In genomic region chr10:17023386-17024298, GRCh38 we compare ENCODE assay signal across 8 cellular contexts.
DNase-seq lines count a peak whose midpoint lies in the region; ATAC-seq and TF ChIP-seq lines count a peak whose summit lies in the region.

No MANE protein-coding gene starts in this region.

- TF ChIP-seq CTCF in CD8-positive, alpha-beta T cell (IDR thresholded peaks at IDR 0.05) = no peak
- TF ChIP-seq CTCF in coronary artery (IDR thresholded peaks at IDR 0.05) (no peak), dorsolateral prefrontal cortex (IDR thresholded peaks at IDR 0.05 in 54 of 56, conservative IDR thresholded peaks at IDR 0.05 in 2 of 56; ENCODE audit: low read depth in 1 of 56, partially characterized antibody in 56 of 56) (no peak)

- CTCF ChIA-PET in CD8-positive, alpha-beta T cell (lab: Charles Lee) = interaction anchor here (0.9 kb wide), 1 partner anchor 206 kb away, joined by 3 read pairs; no protein-coding TSS in a partner anchor

- peak overlapping the region; percentile 44 for H3K4me3 ChIP-seq in CD8-positive, alpha-beta T cell (ENCODE audit: low read depth, low read length)
- H3K4me3 ChIP-seq in coronary artery (peak overlapping the region; percentile 35), mesodermal cell (ENCODE audit: extremely low read depth, insufficient read depth, low read length, poor library complexity, severe bottlenecking) (no peak overlapping the region), dorsolateral prefrontal cortex (no peak overlapping the region)

- H3K27ac Mint-ChIP-seq in CD8-positive, alpha-beta T cell = peak overlapping the region; percentile 95
- peak overlapping the region; percentile 51 for H3K27ac Mint-ChIP-seq in stimulated activated naive B cell treated with anti-CD40 and anti-IgM and Interleukin-4, amounts not matched to agents 10 μg/mL and 1 μg/mL and 100 μg/mL, for 72 hours

- peak overlapping the region; percentile 53 for H3K4me3 Mint-ChIP-seq in CD8-positive, alpha-beta T cell
- peak overlapping the region; percentile 31 to 45 for H3K4me3 Mint-ChIP-seq in stimulated activated naive B cell treated with anti-CD40 and anti-IgM and Interleukin-4, amounts not matched to agents 10 μg/mL and 1 μg/mL and 100 μg/mL, for 72 hours

- peaks cover 3% of the 10 kb centered on the region for H3K36me3 Mint-ChIP-seq in CD8-positive, alpha-beta T cell
- peaks cover 6 to 10% of the 10 kb centered on the region in 2 donors for H3K36me3 Mint-ChIP-seq in stimulated activated naive B cell treated with anti-CD40 and anti-IgM and Interleukin-4, amounts not matched to agents 10 μg/mL and 1 μg/mL and 100 μg/mL, for 72 hours

- in situ Hi-C loops in KBM-7 (cut with MboI; ENCODE audit: low pct_unique_long_range_greater_than_20kb, low sequenced_read_pairs) = no loop called here

- 0 to 30% methylated on average over 2 to 8 of the region's 13 CpGs for WGBS in mesodermal cell (ENCODE audit: insufficient coverage in 2 of 2), 2 experiments

- intact Hi-C loops in CD8-positive, alpha-beta T cell (cut with DNase I, micrococcal nuclease) = loop anchor here (1.0 to 10.0 kb wide), 4 partner anchors 20 to 621 kb away; partner anchors contain the start of genes STAM (in 1 of the 2) and VIM (in 1 of the 2)
- intact Hi-C loops in dorsolateral prefrontal cortex (cut with DNase I) = no loop called here

- H3K9me3 Mint-ChIP-seq in CD8-positive, alpha-beta T cell = no peaks in the 10 kb centered on the region
- H3K9me3 Mint-ChIP-seq in stimulated activated naive B cell treated with anti-CD40 and anti-IgM and Interleukin-4, amounts not matched to agents 10 μg/mL and 1 μg/mL and 100 μg/mL, for 72 hours = peaks cover 6 to 7% of the 10 kb centered on the region in 2 donors

- H3K4me1 ChIP-seq in CD8-positive, alpha-beta T cell (ENCODE audit: insufficient read depth, low read length) = peaks cover 68% of the 10 kb centered on the region
- H3K4me1 ChIP-seq in mesodermal cell (ENCODE audit: control insufficient read depth, insufficient read depth, low read length, poor library complexity, severe bottlenecking) = peaks cover 61% of the 10 kb centered on the region

- peak; percentile 67 for ATAC-seq in CD8-positive, alpha-beta T cell
- peak; percentile 95 for ATAC-seq in GM21576 (IDR thresholded peaks at IDR 0.05; ENCODE audit: unreplicated experiment)
- ATAC-seq in stimulated activated naive B cell treated with anti-CD40 and anti-IgM and Interleukin-4, amounts not matched to agents 10 μg/mL and 1 μg/mL and 100 μg/mL, for 72 hours (replicated peaks) = peak; percentile 92 to 93

- H3K4me1 Mint-ChIP-seq in CD8-positive, alpha-beta T cell (ENCODE audit: low read depth) = peaks cover 65% of the 10 kb centered on the region
- peaks cover 17 to 35% of the 10 kb centered on the region in 2 donors for H3K4me1 Mint-ChIP-seq in stimulated activated naive B cell treated with anti-CD40 and anti-IgM and Interleukin-4, amounts not matched to agents 10 μg/mL and 1 μg/mL and 100 μg/mL, for 72 hours

- no peaks in the 10 kb centered on the region for H3K9me3 ChIP-seq in CD8-positive, alpha-beta T cell (ENCODE audit: low read length)
- H3K9me3 ChIP-seq in mesodermal cell (ENCODE audit: control insufficient read depth, low read length) = peaks cover 11% of the 10 kb centered on the region

- DNase-seq in CD8-positive, alpha-beta T cell = peak; percentile 48 to 88 (median 70)
- peak; percentile 91 for DNase-seq in KBM-7
- peak; percentile 65 for DNase-seq in activated CD4-positive, alpha-beta T cell treated with anti-CD3 and anti-CD28 coated beads for 1 hour
- DNase-seq in coronary artery (ENCODE audit: low spot score) = no peak
- peak; percentile 71 for DNase-seq in stimulated activated naive B cell treated with anti-CD40 and anti-IgM and Interleukin-4, amounts not matched to agents 10 μg/mL and 1 μg/mL and 100 μg/mL, for 72 hours
- no peak for DNase-seq in dorsolateral prefrontal cortex

- H3K36me3 ChIP-seq in CD8-positive, alpha-beta T cell (ENCODE audit: insufficient read depth, low read length) = no peaks in the 10 kb centered on the region
- peaks cover 5% of the 10 kb centered on the region for H3K36me3 ChIP-seq in mesodermal cell (ENCODE audit: control insufficient read depth, insufficient read depth, low read length)

- no peaks in the 10 kb centered on the region for H3K27me3 ChIP-seq in CD8-positive, alpha-beta T cell (ENCODE audit: insufficient read depth, low read length)
- no peaks in the 10 kb centered on the region for H3K27me3 ChIP-seq in dorsolateral prefrontal cortex

- POLR2A ChIA-PET in CD8-positive, alpha-beta T cell (lab: Charles Lee) = interaction anchor here (0.8 to 1.1 kb wide), 3 partner anchors 13 to 206 kb away, joined by 3 to 5 read pairs (median 3); no protein-coding TSS in a partner anchor

- H3K27ac ChIP-seq in CD8-positive, alpha-beta T cell (ENCODE audit: low read depth, low read length) = peak overlapping the region; percentile 78
- peak overlapping the region; percentile 47 to 76 for H3K27ac ChIP-seq in coronary artery
- peak overlapping the region; percentile 97 for H3K27ac ChIP-seq in mesodermal cell (ENCODE audit: low read depth, low read length, severe bottlenecking)
- H3K27ac ChIP-seq in dorsolateral prefrontal cortex = peak overlapping the region in 3 of 59 donors; percentile 10 to 42 (median 26)

- no peaks in the 10 kb centered on the region for H3K27me3 Mint-ChIP-seq in CD8-positive, alpha-beta T cell (ENCODE audit: low read depth)
- no peaks in the 10 kb centered on the region for H3K27me3 Mint-ChIP-seq in stimulated activated naive B cell treated with anti-CD40 and anti-IgM and Interleukin-4, amounts not matched to agents 10 μg/mL and 1 μg/mL and 100 μg/mL, for 72 hours

Comparison
In these comparisons a context has a peak if more than half of its experiments do, and no peak if none do; other contexts are left out.
1. DNase-seq: peak in CD8-positive, alpha-beta T cell (7 of 7), KBM-7 (single experiment), activated CD4-positive, alpha-beta T cell treated with anti-CD3 and anti-CD28 coated beads for 1 hour (single experiment) and stimulated activated naive B cell treated with anti-CD40 and anti-IgM and Interleukin-4, amounts not matched to agents 10 μg/mL and 1 μg/mL and 100 μg/mL, for 72 hours (single experiment); none in coronary artery (single experiment) and dorsolateral prefrontal cortex (0 of 10).
2. H3K4me3 ChIP-seq: peak in CD8-positive, alpha-beta T cell (single experiment) and coronary artery (single experiment); none in mesodermal cell (single experiment) and dorsolateral prefrontal cortex (0 of 59).
3. intact Hi-C loops: an anchor here in CD8-positive, alpha-beta T cell (1.0 to 10.0 kb wide); none called in dorsolateral prefrontal cortex.
4. Peak in every context shown above with its lines, with median percentiles within 50 percentile points of each other: ATAC-seq.